In the genomic region with DNA sequence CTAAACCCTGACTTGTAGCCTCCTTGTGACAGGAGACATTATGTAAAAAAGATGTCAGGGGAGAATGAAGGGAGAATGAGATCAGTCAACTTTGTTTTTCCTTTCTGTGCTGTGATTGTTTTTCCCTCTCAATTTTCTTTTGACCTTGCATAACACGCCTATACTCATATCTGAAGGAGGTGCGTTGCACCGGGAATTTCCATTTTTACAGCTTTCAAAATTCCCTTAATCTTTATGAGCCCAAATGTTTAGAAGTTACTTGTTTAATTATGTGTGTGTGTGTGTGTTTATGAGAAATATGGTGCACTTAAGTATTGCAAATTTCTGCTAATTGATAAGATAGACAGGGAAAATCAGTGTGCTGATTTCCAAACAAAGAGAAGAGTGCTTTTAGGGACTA, we compare ENCODE assay signal across 23 cellular contexts. TPM values are rescaled to one million over a fixed set of nuclear protein-coding genes. Genes with fewer than 3 reads are reported as not detected.
A peak's percentile ranks its signal among the peaks of the same experiment; 100 is the strongest.
DNase-seq lines count a peak whose midpoint lies in the region; ATAC-seq and TF ChIP-seq lines count a peak whose summit lies in the region.
"Had no signal": no experiment of that assay in that cellular context is flagged by ENCODE, and none has a peak within 500 bp of the region (broad histone marks: within the 10 kb centered on the region; RNA-seq: fewer than 3 reads in every experiment).

No MANE protein-coding gene starts in this region.

- no peak for TF ChIP-seq EP300 in esophagus muscularis mucosa (IDR thresholded peaks at IDR 0.05)

- in situ Hi-C loops in gastrocnemius medialis (cut with MboI; ENCODE audit: low sequenced_read_pairs in 4 of 4), result no loop called here

- no peaks in the 10 kb centered on the region for H3K27me3 ChIP-seq in esophagus muscularis mucosa
- no peaks in the 10 kb centered on the region for H3K27me3 ChIP-seq in right cardiac atrium (ENCODE audit: control insufficient read depth, insufficient read depth)
- no peaks in the 10 kb centered on the region for H3K27me3 ChIP-seq in gastrocnemius medialis
- H3K27me3 ChIP-seq: dorsolateral prefrontal cortex had no signal

- H3K4me3 ChIP-seq in HEK293 (ENCODE audit: low read depth, low read length) (no peak overlapping the region), esophagus muscularis mucosa (peak overlapping the region in 2 of 4 donors; percentile 16 to 25), right cardiac atrium (ENCODE audit: low read length) (no peak overlapping the region), gastrocnemius medialis (no peak overlapping the region)
- H3K4me3 ChIP-seq: A549, dorsolateral prefrontal cortex, HAP-1, psoas muscle had no signal

- POLR2A ChIA-PET in HEK293 (lab: Yijun Ruan, JAX), result no interaction called here

- CTCF ChIA-PET in HEK293 (lab: Yijun Ruan, JAX), result no interaction called here

- WGBS in esophagus muscularis mucosa, result 41% methylated on average over 3 of the region's 3 CpGs
- WGBS in right cardiac atrium, result 61% methylated on average over 3 of the region's 3 CpGs

- H3K36me3 ChIP-seq in HEK293 (ENCODE audit: control insufficient read depth in 2 of 2, insufficient read depth in 1 of 2, low read length in 2 of 2) (no peaks in the 10 kb centered on the region), esophagus muscularis mucosa (no peaks in the 10 kb centered on the region), gastrocnemius medialis (no peaks in the 10 kb centered on the region)
- H3K36me3 ChIP-seq: HAP-1 had no signal

- ATAC-seq in right cardiac atrium, result no peak
- no peak for ATAC-seq in gastrocnemius medialis
- ATAC-seq in GM21576 (IDR thresholded peaks at IDR 0.05; ENCODE audit: unreplicated experiment), result no peak
- ATAC-seq: A549; activated CD8-positive, alpha-beta T cell treated with anti-CD3 and anti-CD28 coated beads for 36 hours; activated naive CD4-positive, alpha-beta T cell treated with anti-CD3 and anti-CD28 coated beads, Interleukin-2, amount 50 U/mL, for 72 hours; psoas muscle had no signal

- no peak for TF ChIP-seq CTCF in HEK293 (tag by site-specific recombination; IDR thresholded peaks at IDR 0.05)
- no peak for TF ChIP-seq CTCF in esophagus muscularis mucosa (IDR thresholded peaks at IDR 0.05)
- no peak for TF ChIP-seq CTCF in gastrocnemius medialis (IDR thresholded peaks at IDR 0.05 in 4 of 5, conservative IDR thresholded peaks at IDR 0.05 in 1 of 5)

- no peaks in the 10 kb centered on the region for H3K4me1 ChIP-seq in HEK293 (ENCODE audit: control insufficient read depth, insufficient read depth, low read length)
- peaks cover 25 to 86% (median 64%) of the 10 kb centered on the region in 4 donors for H3K4me1 ChIP-seq in esophagus muscularis mucosa
- H3K4me1 ChIP-seq in right cardiac atrium (ENCODE audit: control insufficient read depth, insufficient read depth, low read length), result peaks cover 3% of the 10 kb centered on the region
- H3K4me1 ChIP-seq in gastrocnemius medialis, result peaks cover 2 to 37% of the 10 kb centered on the region in 2 donors
- H3K4me1 ChIP-seq: A549 had no signal

- TF ChIP-seq POLR2A in esophagus muscularis mucosa (IDR thresholded peaks at IDR 0.05; ENCODE audit: low read depth) (no peak), gastrocnemius medialis (IDR thresholded peaks at IDR 0.05) (no peak)

- intact Hi-C loops in esophagus muscularis mucosa (cut with DNase I), result no loop called here
- intact Hi-C loops in right cardiac atrium (cut with DNase I), result no loop called here
- intact Hi-C loops in gastrocnemius medialis (cut with DNase I; ENCODE audit: low total_unique reads), result no loop called here

- no peak overlapping the region for H3K27ac ChIP-seq in HEK293 (ENCODE audit: extremely low read depth, low read depth, low read length)
- H3K27ac ChIP-seq in esophagus muscularis mucosa (replicated peaks in 1 of 4), result peak overlapping the region; percentile 73 to 89 (median 87)
- H3K27ac ChIP-seq in right cardiac atrium (ENCODE audit: low read length), result peak overlapping the region; percentile 86
- H3K27ac ChIP-seq in gastrocnemius medialis, result peak overlapping the region in 3 of 4 donors; percentile 6 to 42 (median 17)
- H3K27ac ChIP-seq: A549, dorsolateral prefrontal cortex, psoas muscle had no signal

- DNase-seq in esophagus muscularis mucosa (ENCODE audit: extremely low spot score) (no peak), right cardiac atrium (no peak), gastrocnemius medialis (no peak), NCI-H1417 (lab: John Stamatoyannopoulos, UW) (no peak), NCI-H774 (lab: John Stamatoyannopoulos, UW) (no peak)
- no peak for DNase-seq in NK-92 treated with Interleukin-12 subunit alpha and Interleukin-12 subunit beta, amount 100 ng/mL, for 24 hours (lab: John Stamatoyannopoulos, UW)
- DNase-seq: activated CD8-positive, alpha-beta T cell treated with anti-CD3 and anti-CD28 coated beads for 36 hours; anterior cingulate cortex; CD8-positive, alpha-beta memory T cell; DMS 273 treated with DMSO at 0.1 percent for 48 hours; dorsolateral prefrontal cortex; EL; NCI-H1105 treated with DMSO at 0.1 percent for 48 hours; NCI-H2081; NCI-H446; psoas muscle; RPMI8226; stimulated activated naive CD4-positive, alpha-beta T cell treated with Interleukin-2 at 50 U/mL for 16 hours had no signal

- H3K9me3 ChIP-seq in HEK293 (ENCODE audit: control insufficient read depth, insufficient read depth, low read depth, low read length) (no peaks in the 10 kb centered on the region), esophagus muscularis mucosa (no peaks in the 10 kb centered on the region), right cardiac atrium (ENCODE audit: control insufficient read depth, low read length) (no peaks in the 10 kb centered on the region), gastrocnemius medialis (no peaks in the 10 kb centered on the region)
- H3K9me3 ChIP-seq: A549, HAP-1, psoas muscle had no signal

TF ChIP-seq in HEK293, 187 proteins besides CTCF, POLR2A, EP300 and RAD21:
- TF ChIP-seq, protein P1, sequence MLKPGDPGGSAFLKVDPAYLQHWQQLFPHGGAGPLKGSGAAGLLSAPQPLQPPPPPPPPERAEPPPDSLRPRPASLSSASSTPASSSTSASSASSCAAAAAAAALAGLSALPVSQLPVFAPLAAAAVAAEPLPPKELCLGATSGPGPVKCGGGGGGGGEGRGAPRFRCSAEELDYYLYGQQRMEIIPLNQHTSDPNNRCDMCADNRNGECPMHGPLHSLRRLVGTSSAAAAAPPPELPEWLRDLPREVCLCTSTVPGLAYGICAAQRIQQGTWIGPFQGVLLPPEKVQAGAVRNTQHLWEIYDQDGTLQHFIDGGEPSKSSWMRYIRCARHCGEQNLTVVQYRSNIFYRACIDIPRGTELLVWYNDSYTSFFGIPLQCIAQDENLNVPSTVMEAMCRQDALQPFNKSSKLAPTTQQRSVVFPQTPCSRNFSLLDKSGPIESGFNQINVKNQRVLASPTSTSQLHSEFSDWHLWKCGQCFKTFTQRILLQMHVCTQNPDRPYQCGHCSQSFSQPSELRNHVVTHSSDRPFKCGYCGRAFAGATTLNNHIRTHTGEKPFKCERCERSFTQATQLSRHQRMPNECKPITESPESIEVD (tag by site-specific recombination; IDR thresholded peaks at IDR 0.05), result peak; percentile 15; the same call in 1 of the 2 replicates
- no peak for TF ChIP-seq ZBTB20 (tag by site-specific recombination; IDR thresholded peaks at IDR 0.05)

RNA-seq across cellular contexts. Expression of a gene that starts 21.6 kb away (rescaled TPM):
- total RNA-seq in esophagus muscularis mucosa, result 1,000 to 10,000 TPM; 2,073 to 2,783 (median 2,517) TPM
- 100 to 1,000 TPM; 111 to 134 (median 118) TPM for total RNA-seq in right cardiac atrium
- 29.6 TPM for polyA plus RNA-seq in right cardiac atrium
- 1,000 to 10,000 TPM in 3 of 4 donors, 100 to 1,000 TPM in 1; 998 to 4,186 (median 1,764) TPM for total RNA-seq in gastrocnemius medialis

Comparison
In these comparisons a context has a peak if more than half of its experiments do, and no peak if none do; other contexts are left out.
1. RNA of a gene that starts 21.6 kb away (total RNA-seq): 2,073 to 2,783 TPM in esophagus muscularis mucosa and 998 to 4,186 TPM in gastrocnemius medialis; 111 to 134 TPM in right cardiac atrium; every median in the first group is over 4 times any median in the second.